In genomic region chr12:62703011-62703380, GRCh38 we compare ENCODE assay signal across 1 cellular context.
TF ChIP-seq lines count a peak whose summit lies in the region.

No MANE protein-coding gene starts in this region.

TF ChIP-seq in IMR-90, 13 proteins besides CTCF, POLR2A, EP300 and RAD21 (continued from another document):
- TF ChIP-seq MAZ (IDR thresholded peaks at IDR 0.05; ENCODE audit: borderline replicate concordance, low read depth, low read length) (no peak), CHD1 (IDR thresholded peaks at IDR 0.05; ENCODE audit: low read depth, low read length) (no peak), NFE2L2 (IDR thresholded peaks at IDR 0.05; ENCODE audit: low read depth, low read length) (no peak), FOS (IDR thresholded peaks at IDR 0.05; ENCODE audit: low read depth, low read length) (no peak), CEBPB (IDR thresholded peaks at IDR 0.05; ENCODE audit: low read depth, low read length) (no peak), BHLHE40 (IDR thresholded peaks at IDR 0.05; ENCODE audit: low read depth, low read length) (no peak), RFX5 (IDR thresholded peaks at IDR 0.05; ENCODE audit: low read depth, low read length) (no peak)
TF ChIP-seq in IMR-90: peak in this region for 0.
